In genomic region chr16:4389051-4389955, GRCh38 we compare ENCODE assay signal across 15 cellular contexts. TPM values are rescaled to one million over a fixed set of nuclear protein-coding genes. Genes with fewer than 3 reads are reported as not detected.
DNase-seq lines count a peak whose midpoint lies in the region; ATAC-seq and TF ChIP-seq lines count a peak whose summit lies in the region.
"Had no signal": no experiment of that assay in that cellular context is flagged by ENCODE, and none has a peak within 500 bp of the region (broad histone marks: within the 10 kb centered on the region; RNA-seq: fewer than 3 reads in every experiment).

No MANE protein-coding gene starts in this region.

- DNase-seq in HFFc6: no peak
- DNase-seq in brain microvascular endothelial cell: no peak
- DNase-seq in stimulated activated effector memory CD8-positive, alpha-beta T cell treated with anti-CD3 and anti-CD28 coated beads, Interleukin-12 subunit alpha, Interleukin-12 subunit beta, amount 100 ng/mL, for 72 hours (ENCODE audit: low spot score in 2 of 2): no peak
- DNase-seq in colonic mucosa: no peak
- DNase-seq in cerebellar cortex (ENCODE audit: low spot score): no peak
- DNase-seq in activated naive CD8-positive, alpha-beta T cell treated with anti-CD3 and anti-CD28 coated beads for 36 hours: no peak
- DNase-seq: activated B cell treated with CpG ODN at 0.5 μM for 24 hours; activated T-cell treated with anti-CD3 and anti-CD28 coated beads, Interleukin-2, amount 50 U/mL, for 1 hour; CD4-positive, alpha-beta memory T cell; naive thymus-derived CD8-positive, alpha-beta T cell; NCI-H526 treated with DMSO at 0.1 percent for 48 hours; stimulated activated CD4-positive, alpha-beta T cell treated with anti-CD3 and anti-CD28 coated beads, Interleukin-15, amount 100 ng/mL, for 24 hours had no signal

- TF ChIP-seq CTCF in HFFc6 (IDR thresholded peaks at IDR 0.05) (no peak), brain microvascular endothelial cell (IDR thresholded peaks at IDR 0.05; ENCODE audit: low read depth, low read length, missing control alignments) (no peak), colonic mucosa (IDR thresholded peaks at IDR 0.05) (no peak)

- peaks cover 2% of the 10 kb centered on the region for H3K36me3 ChIP-seq in brain microvascular endothelial cell (replicated peaks)
- H3K36me3 ChIP-seq in colonic mucosa: no peaks in the 10 kb centered on the region

- peaks cover 29% of the 10 kb centered on the region for H3K27me3 Mint-ChIP-seq in HFFc6 (ENCODE audit: insufficient read depth)
- H3K27me3 Mint-ChIP-seq in activated naive CD8-positive, alpha-beta T cell treated with anti-CD3 and anti-CD28 coated beads for 36 hours: no peaks in the 10 kb centered on the region
- H3K27me3 Mint-ChIP-seq: activated B cell treated with CpG ODN at 0.5 μM for 24 hours; CD4-positive, alpha-beta memory T cell; naive thymus-derived CD8-positive, alpha-beta T cell had no signal

- in situ Hi-C loops in brain microvascular endothelial cell (cut with HindIII; ENCODE audit: low pct_ligation_motif_present, low sequenced_read_pairs): no loop called here

- H3K27ac Mint-ChIP-seq in HFFc6: peak overlapping the region; percentile 64
- peak overlapping the region; percentile 43 for H3K27ac Mint-ChIP-seq in stimulated activated effector memory CD8-positive, alpha-beta T cell treated with anti-CD3 and anti-CD28 coated beads, Interleukin-12 subunit alpha, Interleukin-12 subunit beta, amount 100 ng/mL, for 72 hours
- H3K27ac Mint-ChIP-seq in activated naive CD8-positive, alpha-beta T cell treated with anti-CD3 and anti-CD28 coated beads for 36 hours: no peak overlapping the region
- H3K27ac Mint-ChIP-seq: activated B cell treated with CpG ODN at 0.5 μM for 24 hours had no signal

- peak overlapping the region; percentile 34; the same call in 1 of the 2 replicates for H3K4me3 Mint-ChIP-seq in HFFc6
- no peak overlapping the region for H3K4me3 Mint-ChIP-seq in stimulated activated effector memory CD8-positive, alpha-beta T cell treated with anti-CD3 and anti-CD28 coated beads, Interleukin-12 subunit alpha, Interleukin-12 subunit beta, amount 100 ng/mL, for 72 hours
- no peak overlapping the region for H3K4me3 Mint-ChIP-seq in activated naive CD8-positive, alpha-beta T cell treated with anti-CD3 and anti-CD28 coated beads for 36 hours
- H3K4me3 Mint-ChIP-seq: activated B cell treated with CpG ODN at 0.5 μM for 24 hours had no signal

- H3K27me3 ChIP-seq in brain microvascular endothelial cell (replicated peaks) (no peaks in the 10 kb centered on the region), layer of hippocampus (ENCODE audit: control insufficient read depth, insufficient read depth, low read length) (no peaks in the 10 kb centered on the region), colonic mucosa (no peaks in the 10 kb centered on the region)

- H3K27ac ChIP-seq in brain microvascular endothelial cell (peak overlapping the region; percentile 42), layer of hippocampus (ENCODE audit: low read depth, low read length) (peak overlapping the region; percentile 52), colonic mucosa (no peak overlapping the region)
- H3K27ac ChIP-seq: epithelial cell of prostate had no signal

- intact Hi-C loops in colonic mucosa (cut with DNase I): no loop called here

- no peak overlapping the region for H3K4me3 ChIP-seq in brain microvascular endothelial cell (ENCODE audit: low read depth, low read length)
- no peak overlapping the region for H3K4me3 ChIP-seq in colonic mucosa

- no peaks in the 10 kb centered on the region for H3K4me1 ChIP-seq in colonic mucosa

- H3K9me3 Mint-ChIP-seq in HFFc6: peaks cover 6% of the 10 kb centered on the region; the same call in 1 of the 2 replicates
- H3K9me3 Mint-ChIP-seq in stimulated activated effector memory CD8-positive, alpha-beta T cell treated with anti-CD3 and anti-CD28 coated beads, Interleukin-12 subunit alpha, Interleukin-12 subunit beta, amount 100 ng/mL, for 72 hours: no peaks in the 10 kb centered on the region
- H3K9me3 Mint-ChIP-seq in activated naive CD8-positive, alpha-beta T cell treated with anti-CD3 and anti-CD28 coated beads for 36 hours: no peaks in the 10 kb centered on the region
- H3K9me3 Mint-ChIP-seq: activated B cell treated with CpG ODN at 0.5 μM for 24 hours; naive thymus-derived CD8-positive, alpha-beta T cell had no signal

- H3K9ac ChIP-seq in colonic mucosa (ENCODE audit: low read depth in 2 of 2, low read length in 2 of 2): no peak overlapping the region

- H3K9me3 ChIP-seq in colonic mucosa: no peaks in the 10 kb centered on the region

- no peaks in the 10 kb centered on the region for H3K36me3 Mint-ChIP-seq in HFFc6 (ENCODE audit: low read depth)
- peaks cover 57% of the 10 kb centered on the region for H3K36me3 Mint-ChIP-seq in stimulated activated effector memory CD8-positive, alpha-beta T cell treated with anti-CD3 and anti-CD28 coated beads, Interleukin-12 subunit alpha, Interleukin-12 subunit beta, amount 100 ng/mL, for 72 hours
- no peaks in the 10 kb centered on the region for H3K36me3 Mint-ChIP-seq in activated naive CD8-positive, alpha-beta T cell treated with anti-CD3 and anti-CD28 coated beads for 36 hours

- no peak for ATAC-seq in stimulated activated effector memory CD8-positive, alpha-beta T cell treated with anti-CD3 and anti-CD28 coated beads, Interleukin-12 subunit alpha, Interleukin-12 subunit beta, amount 100 ng/mL, for 72 hours
- no peak for ATAC-seq in GM18867 (IDR thresholded peaks at IDR 0.05; ENCODE audit: unreplicated experiment)
- ATAC-seq: naive thymus-derived CD8-positive, alpha-beta T cell had no signal

- H3K4me1 Mint-ChIP-seq in HFFc6 (ENCODE audit: low read depth): peaks cover 63% of the 10 kb centered on the region
- no peaks in the 10 kb centered on the region for H3K4me1 Mint-ChIP-seq in stimulated activated effector memory CD8-positive, alpha-beta T cell treated with anti-CD3 and anti-CD28 coated beads, Interleukin-12 subunit alpha, Interleukin-12 subunit beta, amount 100 ng/mL, for 72 hours
- peaks cover 2% of the 10 kb centered on the region for H3K4me1 Mint-ChIP-seq in activated naive CD8-positive, alpha-beta T cell treated with anti-CD3 and anti-CD28 coated beads for 36 hours
- H3K4me1 Mint-ChIP-seq: activated B cell treated with CpG ODN at 0.5 μM for 24 hours had no signal

RNA-seq across cellular contexts. Expression of gene VASN, which starts 17.7 kb away (rescaled TPM):
- total RNA-seq in HFFc6 (2021; fragmentation: NEBNext Ultra II Directional; extraction: Animal tissue kit (Norgen Biotek cat#: 25700)): 100 to 1,000 TPM in 4 of 6 experiments, 10 to 100 TPM in 2; 92.0 to 131 (median 103) TPM
- total RNA-seq in colonic mucosa: 1 to 10 TPM; 2.7 to 4.1 TPM
- total RNA-seq in activated naive CD8-positive, alpha-beta T cell treated with anti-CD3 and anti-CD28 coated beads for 36 hours: under 1 TPM in 1 of 2 experiments, not detected in 1; 0.08 TPM

RNA-seq across cellular contexts. Expression of gene CORO7, which starts 27.1 kb away (rescaled TPM):
- total RNA-seq in HFFc6 (2021; fragmentation: NEBNext Ultra II Directional; extraction: Animal tissue kit (Norgen Biotek cat#: 25700)): 10 to 100 TPM; 12.1 to 20.9 (median 17.2) TPM
- total RNA-seq in colonic mucosa: 10 to 100 TPM; 37.2 to 55.9 TPM
- 10 to 100 TPM; 66.2 to 73.1 TPM for total RNA-seq in activated naive CD8-positive, alpha-beta T cell treated with anti-CD3 and anti-CD28 coated beads for 36 hours

RNA-seq across cellular contexts. Expression of gene DNAJA3, which starts 36.4 kb away (rescaled TPM):
- 10 to 100 TPM; 40.8 to 54.4 (median 45.1) TPM for total RNA-seq in HFFc6 (2021; fragmentation: NEBNext Ultra II Directional; extraction: Animal tissue kit (Norgen Biotek cat#: 25700))
- 10 to 100 TPM; 48.3 to 76.1 TPM for total RNA-seq in colonic mucosa
- total RNA-seq in activated naive CD8-positive, alpha-beta T cell treated with anti-CD3 and anti-CD28 coated beads for 36 hours: 100 to 1,000 TPM; 103 to 107 TPM

RNA-seq across cellular contexts. Expression of gene PAM16, which starts 38.2 kb away (rescaled TPM):
- total RNA-seq in HFFc6 (2021; fragmentation: NEBNext Ultra II Directional; extraction: Animal tissue kit (Norgen Biotek cat#: 25700)): 10 to 100 TPM; 44.9 to 50.8 (median 46.1) TPM
- total RNA-seq in colonic mucosa: 10 to 100 TPM; 28.2 to 43.6 TPM
- total RNA-seq in activated naive CD8-positive, alpha-beta T cell treated with anti-CD3 and anti-CD28 coated beads for 36 hours: 10 to 100 TPM; 73.0 to 73.9 TPM

Comparison
In these comparisons a context has a peak if more than half of its experiments do, and no peak if none do; other contexts are left out.
1. RNA of gene VASN, which starts 17.7 kb away (total RNA-seq): 92.0 to 131 TPM in HFFc6; 2.7 to 4.1 TPM in colonic mucosa and 0.08 TPM in activated naive CD8-positive, alpha-beta T cell treated with anti-CD3 and anti-CD28 coated beads for 36 hours; every median in the first group is over 10 times any median in the second.